11 cellular contexts compared by ENCODE assay signal in the genomic region with DNA sequence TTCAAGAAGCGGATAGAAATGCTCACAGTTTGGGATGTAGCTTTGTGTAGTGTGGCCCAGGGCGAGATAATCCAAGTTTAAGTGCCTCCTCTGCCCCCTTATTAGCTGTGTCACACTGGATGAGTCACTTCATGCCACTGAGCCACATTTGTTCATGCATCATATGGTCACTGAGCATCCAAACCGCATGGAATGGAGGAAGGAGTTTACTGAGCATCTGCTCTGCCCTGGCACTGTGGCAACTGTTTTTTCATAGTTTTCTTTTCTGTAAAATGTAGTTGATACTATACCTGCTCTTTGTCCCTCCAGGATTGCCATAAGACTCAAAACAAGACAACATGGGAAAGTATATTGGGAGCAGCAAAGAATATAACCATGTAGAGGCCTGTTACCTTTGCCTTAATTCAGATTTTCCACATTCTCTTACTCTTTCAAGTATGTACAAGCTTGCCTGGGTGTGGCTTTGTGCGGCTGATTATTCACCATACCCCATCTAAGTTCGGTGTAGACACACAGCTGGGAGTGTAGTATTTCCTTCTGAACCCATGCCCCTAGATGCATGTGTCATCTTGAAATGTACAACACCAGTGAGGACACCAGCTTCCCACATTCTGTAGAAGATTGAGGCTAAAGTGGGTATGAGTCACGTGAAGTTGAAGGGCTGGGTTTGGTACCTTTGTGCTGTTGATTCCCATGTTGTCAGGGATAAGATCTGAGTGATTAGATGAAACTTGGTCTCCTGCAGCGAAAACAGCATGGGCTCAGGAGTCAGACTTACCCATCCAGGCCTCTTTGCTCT. TPM values are rescaled to one million over a fixed set of nuclear protein-coding genes. Genes with fewer than 3 reads are reported as not detected.
DNase-seq lines count a peak whose midpoint lies in the region; ATAC-seq lines count a peak whose summit lies in the region.
"Had no signal": no experiment of that assay in that cellular context is flagged by ENCODE, and none has a peak within 500 bp of the region (broad histone marks: within the 10 kb centered on the region; RNA-seq: fewer than 3 reads in every experiment).

No MANE protein-coding gene starts in this region.

- intact Hi-C loops in sciatic nerve (cut with DNase I), result no loop called here
- intact Hi-C loops in posterior cingulate gyrus (cut with DNase I), result loop anchor here (5.0 kb wide), 1 partner anchor 52 kb away; no protein-coding TSS in a partner anchor

- ATAC-seq in sciatic nerve (peak; percentile 25), left lobe of liver (no peak), GM21737 (IDR thresholded peaks at IDR 0.05; ENCODE audit: unreplicated experiment) (no peak)

- DNase-seq in GM03348 (ENCODE audit: low spot score) (peak; percentile 79), NCI-H69 (lab: John Stamatoyannopoulos, UW) (peak; percentile 31), epithelial cell of prostate (ENCODE audit: low read depth, low spot score) (peak; percentile 99), sciatic nerve (ENCODE audit: low spot score) (no peak), left lobe of liver (ENCODE audit: low spot score) (no peak), posterior cingulate gyrus (no peak), 8988T (no peak)
- DNase-seq: T-helper 1 cell, upper lobe of left lung had no signal

- peak overlapping the region; percentile 96 for H3K27ac ChIP-seq in epithelial cell of prostate
- H3K27ac ChIP-seq: right atrium auricular region had no signal

RNA-seq across cellular contexts. Expression of a gene that starts 14.8 kb away (rescaled TPM):
- 40.9 TPM for total RNA-seq in sciatic nerve
- total RNA-seq in left lobe of liver, result 13.7 TPM

Comparison
In these comparisons a context has a peak if more than half of its experiments do, and no peak if none do; other contexts are left out.
1. DNase-seq: peak in GM03348 (single experiment), NCI-H69 (single experiment) and epithelial cell of prostate (single experiment); none in sciatic nerve (single experiment), left lobe of liver (single experiment), posterior cingulate gyrus (0 of 10) and 8988T (single experiment).